ENCODE assay signal across 11 cellular contexts in genomic region chr4:1794809-1795303, GRCh38. TPM values are rescaled to one million over a fixed set of nuclear protein-coding genes. Genes with fewer than 3 reads are reported as not detected.
DNase-seq lines count a peak whose midpoint lies in the region; ATAC-seq and TF ChIP-seq lines count a peak whose summit lies in the region.
"Had no signal": no experiment of that assay in that cellular context is flagged by ENCODE, and none has a peak within 500 bp of the region (broad histone marks: within the 10 kb centered on the region; RNA-seq: fewer than 3 reads in every experiment).

No MANE protein-coding gene starts in this region.

- DNase-seq in heart left ventricle (no peak), Right ventricle myocardium inferior (ENCODE audit: missing footprints) (no peak), body of pancreas (no peak), mesenchymal stem cell (no peak), upper lobe of right lung (no peak), nephron progenitor cell (no peak)
- no peak for DNase-seq in activated CD4-positive, alpha-beta T cell treated with anti-CD3 and anti-CD28 coated beads, Interleukin-2, amount 50 U/mL, for 4 hours
- DNase-seq in activated CD4-positive, alpha-beta memory T cell treated with anti-CD3 and anti-CD28 coated beads, Interleukin-2, amount 10 ng/mL, durations not matched to agents 7 days and 5 days = no peak
- DNase-seq: anterior cingulate cortex; NCI-H1105 treated with DMSO at 0.1 percent for 48 hours; stimulated activated CD4-positive, alpha-beta T cell treated with anti-CD3 and anti-CD28 coated beads, Interleukin-1b, Interleukin-23, amount 100 ng/mL, for 48 hours had no signal

- H4K91ac ChIP-seq in mesenchymal stem cell (ENCODE audit: low read length) = no peak overlapping the region

- peak overlapping the region in 11 of 12 donors; percentile 25 to 65 (median 54) for H3K4me3 ChIP-seq in heart left ventricle
- peak overlapping the region in 1 of 2 donors; percentile 32 for H3K4me3 ChIP-seq in body of pancreas
- peak overlapping the region in 1 of 2 experiments; percentile 32 for H3K4me3 ChIP-seq in mesenchymal stem cell (ENCODE audit: insufficient read depth in 1 of 2, low read depth in 1 of 2, low read length in 2 of 2)
- H3K4me3 ChIP-seq in upper lobe of right lung = peak overlapping the region; percentile 57

- no peak overlapping the region for H2BK120ac ChIP-seq in mesenchymal stem cell (ENCODE audit: low read depth, low read length)

- TF ChIP-seq POLR2A in heart left ventricle (IDR thresholded peaks at IDR 0.05) (no peak), body of pancreas (IDR thresholded peaks at IDR 0.05) (no peak)

- no peak for TF ChIP-seq CTCF in heart left ventricle (IDR thresholded peaks at IDR 0.05)
- no peak for TF ChIP-seq CTCF in body of pancreas (IDR thresholded peaks at IDR 0.05)
- no peak for TF ChIP-seq CTCF in upper lobe of right lung (IDR thresholded peaks at IDR 0.05)
- no peak for TF ChIP-seq CTCF in nephron progenitor cell (IDR thresholded peaks at IDR 0.05)

- no peak overlapping the region for H2BK5ac ChIP-seq in mesenchymal stem cell (ENCODE audit: low read depth, low read length, poor library complexity, severe bottlenecking)

- H3K4me3 Mint-ChIP-seq in nephron progenitor cell = no peak overlapping the region
- H3K4me3 Mint-ChIP-seq in activated CD4-positive, alpha-beta memory T cell treated with anti-CD3 and anti-CD28 coated beads, Interleukin-2, amount 10 ng/mL, durations not matched to agents 7 days and 5 days = no peak overlapping the region

- H3K9me3 Mint-ChIP-seq in nephron progenitor cell = no peaks in the 10 kb centered on the region
- H3K9me3 Mint-ChIP-seq in activated CD4-positive, alpha-beta memory T cell treated with anti-CD3 and anti-CD28 coated beads, Interleukin-2, amount 10 ng/mL, durations not matched to agents 7 days and 5 days = no peaks in the 10 kb centered on the region

- CTCF ChIA-PET in activated CD4-positive, alpha-beta memory T cell treated with anti-CD3 and anti-CD28 coated beads, Interleukin-2, amount 10 ng/mL, durations not matched to agents 7 days and 5 days (lab: Charles Lee) = no interaction called here

- no peak overlapping the region for H3K27ac Mint-ChIP-seq in nephron progenitor cell
- H3K27ac Mint-ChIP-seq in activated CD4-positive, alpha-beta memory T cell treated with anti-CD3 and anti-CD28 coated beads, Interleukin-2, amount 10 ng/mL, durations not matched to agents 7 days and 5 days = no peak overlapping the region

- WGBS in heart left ventricle, 4 donors = 0 to 4% (median 1%) methylated on average over 14 to 68 of the region's 68 CpGs
- 1% methylated on average over 68 of the region's 68 CpGs; no CpG with 5 or more reads in 1 of the 2 donors for WGBS in body of pancreas, 2 donors
- WGBS in mesenchymal stem cell = under 1% methylated on average over 46 of the region's 68 CpGs

- H4K8ac ChIP-seq in mesenchymal stem cell (ENCODE audit: low read length) = no peak overlapping the region

- H3K18ac ChIP-seq in mesenchymal stem cell (ENCODE audit: low read depth in 1 of 2, low read length in 2 of 2) = no peak overlapping the region

- peaks cover 0 to 36% (median 14%) of the 10 kb centered on the region in 12 donors for H3K4me1 ChIP-seq in heart left ventricle
- peaks cover 72% of the 10 kb centered on the region for H3K4me1 ChIP-seq in body of pancreas
- peaks cover 32% of the 10 kb centered on the region for H3K4me1 ChIP-seq in mesenchymal stem cell (ENCODE audit: control insufficient read depth, insufficient read depth, low read depth, low read length)
- peaks cover 18% of the 10 kb centered on the region for H3K4me1 ChIP-seq in upper lobe of right lung

- H3K4ac ChIP-seq in mesenchymal stem cell (ENCODE audit: low read depth in 1 of 2, low read length in 2 of 2) = no peak overlapping the region

- no peak overlapping the region for H2AFZ ChIP-seq in mesenchymal stem cell (ENCODE audit: low read depth, low read length)

- H2BK12ac ChIP-seq in mesenchymal stem cell (ENCODE audit: low read length in 2 of 2) = no peak overlapping the region

- H3K9ac ChIP-seq in mesenchymal stem cell (ENCODE audit: low read length) = no peak overlapping the region

- no peaks in the 10 kb centered on the region for H3K36me3 Mint-ChIP-seq in nephron progenitor cell (ENCODE audit: low read depth)
- H3K36me3 Mint-ChIP-seq in activated CD4-positive, alpha-beta memory T cell treated with anti-CD3 and anti-CD28 coated beads, Interleukin-2, amount 10 ng/mL, durations not matched to agents 7 days and 5 days (ENCODE audit: low read depth) = no peaks in the 10 kb centered on the region

- intact Hi-C loops in heart left ventricle (cut with DNase I) (loop anchor here in 3 of 10 donors (5.0 to 10.0 kb wide), 2 partner anchors 38 to 60 kb away; partner anchors contain the start of gene LETM1 (in 1 of the 3)), Right ventricle myocardium inferior (cut with DNase I) (no loop called here), body of pancreas (cut with DNase I) (no loop called here), upper lobe of right lung (cut with DNase I) (no loop called here)

- peaks cover 55% of the 10 kb centered on the region for H3K27me3 Mint-ChIP-seq in nephron progenitor cell (ENCODE audit: low read depth, poor library complexity)
- peaks cover 30% of the 10 kb centered on the region for H3K27me3 Mint-ChIP-seq in activated CD4-positive, alpha-beta memory T cell treated with anti-CD3 and anti-CD28 coated beads, Interleukin-2, amount 10 ng/mL, durations not matched to agents 7 days and 5 days

- no peak overlapping the region for H2BK15ac ChIP-seq in mesenchymal stem cell (ENCODE audit: low read depth, poor library complexity, severe bottlenecking)

- POLR2A ChIA-PET in activated CD4-positive, alpha-beta memory T cell treated with anti-CD3 and anti-CD28 coated beads, Interleukin-2, amount 10 ng/mL, durations not matched to agents 7 days and 5 days (lab: Charles Lee) = no interaction called here

- H3K14ac ChIP-seq in mesenchymal stem cell (ENCODE audit: low read length in 2 of 2) = no peak overlapping the region

- peaks cover 11% of the 10 kb centered on the region for H3K4me1 Mint-ChIP-seq in nephron progenitor cell
- H3K4me1 Mint-ChIP-seq in activated CD4-positive, alpha-beta memory T cell treated with anti-CD3 and anti-CD28 coated beads, Interleukin-2, amount 10 ng/mL, durations not matched to agents 7 days and 5 days = no peaks in the 10 kb centered on the region

- ATAC-seq in heart left ventricle = no peak
- no peak for ATAC-seq in Right ventricle myocardium inferior
- ATAC-seq in body of pancreas = no peak
- no peak for ATAC-seq in upper lobe of right lung

- H2AK5ac ChIP-seq in mesenchymal stem cell (ENCODE audit: low read length, severe bottlenecking) = no peak overlapping the region

- no peak overlapping the region for H3K27ac ChIP-seq in heart left ventricle
- peak overlapping the region in 3 of 4 donors; percentile 51 to 84 (median 72) for H3K27ac ChIP-seq in body of pancreas
- H3K27ac ChIP-seq in mesenchymal stem cell (ENCODE audit: low read length, poor library complexity, severe bottlenecking) = no peak overlapping the region
- no peak overlapping the region for H3K27ac ChIP-seq in upper lobe of right lung

- H3K27me3 ChIP-seq in heart left ventricle (peaks cover 19 to 44% (median 31%) of the 10 kb centered on the region in 9 donors), body of pancreas (peaks cover 0 to 6% of the 10 kb centered on the region in 2 donors), mesenchymal stem cell (ENCODE audit: control insufficient read depth in 1 of 2, insufficient read depth in 1 of 2, low read length in 2 of 2) (peaks cover 48 to 73% of the 10 kb centered on the region in 2 experiments), upper lobe of right lung (peaks cover 28% of the 10 kb centered on the region)

- no peaks in the 10 kb centered on the region for H3K79me1 ChIP-seq in mesenchymal stem cell (replicated peaks; ENCODE audit: low read length, poor library complexity, severe bottlenecking)

- no peaks in the 10 kb centered on the region for H3K9me3 ChIP-seq in heart left ventricle
- H3K9me3 ChIP-seq in body of pancreas = no peaks in the 10 kb centered on the region
- H3K9me3 ChIP-seq in mesenchymal stem cell (ENCODE audit: control insufficient read depth, low read length) = no peaks in the 10 kb centered on the region
- H3K9me3 ChIP-seq in upper lobe of right lung = no peaks in the 10 kb centered on the region

- peak overlapping the region in 1 of 2 experiments; percentile 14 for H3K23ac ChIP-seq in mesenchymal stem cell (ENCODE audit: low read length in 2 of 2)

- H3K36me3 ChIP-seq in heart left ventricle (no peaks in the 10 kb centered on the region), body of pancreas (replicated peaks in 1 of 2; ENCODE audit: insufficient read depth in 1 of 2, low read depth in 2 of 2) (no peaks in the 10 kb centered on the region), mesenchymal stem cell (ENCODE audit: control insufficient read depth in 1 of 2, insufficient read depth in 2 of 2, low read depth in 1 of 2, low read length in 2 of 2) (no peaks in the 10 kb centered on the region), upper lobe of right lung (no peaks in the 10 kb centered on the region)

- peak overlapping the region; percentile 71 for H3K4me2 ChIP-seq in mesenchymal stem cell (ENCODE audit: low read length, poor library complexity, severe bottlenecking)

RNA-seq across cellular contexts. Expression of gene FGFR3, which starts 1.8 kb away (rescaled TPM):
- total RNA-seq in heart left ventricle (1 to 10 TPM; 1.2 to 4.6 (median 2.3) TPM), Right ventricle myocardium inferior (1.8 TPM), body of pancreas (100 to 1,000 TPM; 114 to 196 TPM), upper lobe of right lung (32.1 TPM)
- 1 to 10 TPM; 1.1 to 2.8 TPM for polyA plus RNA-seq in heart left ventricle
- polyA plus RNA-seq in mesenchymal stem cell (2013, experiment 1 of 2) = 0.65 TPM
- 0.48 TPM for polyA plus RNA-seq in mesenchymal stem cell (2013, experiment 2 of 2)
- under 1 TPM; 0.18 to 0.45 TPM for total RNA-seq in activated CD4-positive, alpha-beta memory T cell treated with anti-CD3 and anti-CD28 coated beads, Interleukin-2, amount 10 ng/mL, durations not matched to agents 7 days and 5 days

Comparison
In these comparisons a context has a peak if more than half of its experiments do, and no peak if none do; other contexts are left out.
1. H3K27ac ChIP-seq: peak in body of pancreas (3 of 4); none in heart left ventricle (0 of 12), mesenchymal stem cell (single experiment) and upper lobe of right lung (single experiment).